Comparison of ENCODE assay signal across 18 cellular contexts in the genomic region with DNA sequence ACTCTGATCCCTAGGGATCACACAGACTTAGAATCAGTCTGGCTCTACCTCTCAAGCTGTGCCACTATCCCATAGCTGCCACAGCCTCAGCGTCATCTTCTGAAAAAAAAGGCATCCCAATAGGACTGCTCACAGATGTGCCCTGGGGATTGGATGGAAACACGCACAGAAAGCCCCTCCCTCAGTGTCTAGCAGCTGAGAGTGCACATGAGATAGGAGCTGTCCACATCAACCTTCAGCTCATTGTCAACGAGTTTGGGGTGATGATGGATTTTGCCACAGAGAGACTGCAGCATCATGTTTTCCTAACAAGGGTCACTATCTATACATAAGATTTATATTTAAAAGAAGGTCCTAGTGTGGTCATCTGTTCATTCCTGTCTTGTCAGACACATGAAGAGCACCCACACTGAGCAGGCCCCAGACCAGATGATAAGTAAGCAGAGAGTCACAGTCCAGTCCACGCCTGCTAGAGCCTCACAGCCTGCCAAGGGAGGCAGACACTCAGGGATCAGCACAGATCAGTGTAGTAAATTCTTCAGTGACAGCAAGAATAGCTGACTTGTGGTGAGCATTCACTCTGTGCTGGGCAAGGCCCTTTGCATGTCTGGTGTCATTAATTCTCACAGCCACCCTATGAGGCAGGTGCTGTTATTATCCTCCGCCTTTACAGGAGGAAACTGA. TPM values are rescaled to one million over a fixed set of nuclear protein-coding genes. Genes with fewer than 3 reads are reported as not detected.
DNase-seq lines count a peak whose midpoint lies in the region; ATAC-seq, FAIRE-seq and TF ChIP-seq lines count a peak whose summit lies in the region.
"Had no signal": no experiment of that assay in that cellular context is flagged by ENCODE, and none has a peak within 500 bp of the region (broad histone marks: within the 10 kb centered on the region; RNA-seq: fewer than 3 reads in every experiment).

No MANE protein-coding gene starts in this region.

- TF ChIP-seq CTCF in left ventricle myocardium inferior (IDR thresholded peaks at IDR 0.05; ENCODE audit: borderline replicate concordance): no peak
- TF ChIP-seq CTCF in PC-9 (conservative IDR thresholded peaks at IDR 0.05): no peak

- no peaks in the 10 kb centered on the region for H3K9me3 Mint-ChIP-seq in T-cell
- no peaks in the 10 kb centered on the region for H3K9me3 Mint-ChIP-seq in naive thymus-derived CD8-positive, alpha-beta T cell
- H3K9me3 Mint-ChIP-seq: activated CD4-positive, alpha-beta memory T cell treated with anti-CD3 and anti-CD28 coated beads for 36 hours; activated naive CD8-positive, alpha-beta T cell treated with anti-CD3 and anti-CD28 coated beads, Interleukin-2, amount 50 U/mL, for 24 hours; brain; H9 had no signal

- H3K27ac ChIP-seq in BLaER1 (peak overlapping the region; percentile 19; the same call in 1 of the 2 replicates), left ventricle myocardium inferior (replicated peaks) (peak overlapping the region; percentile 92), SJCRH30 (no peak overlapping the region), PC-9 (no peak overlapping the region)

- H4K20me1 ChIP-seq in BLaER1: no peaks in the 10 kb centered on the region
- no peaks in the 10 kb centered on the region for H4K20me1 ChIP-seq in PC-9 (ENCODE audit: insufficient read depth)

- no peak overlapping the region for H3K9ac ChIP-seq in BLaER1

- H3K4me3 ChIP-seq in BLaER1 (no peak overlapping the region), left ventricle myocardium inferior (no peak overlapping the region), SJCRH30 (no peak overlapping the region), PC-9 (no peak overlapping the region)

- H3K9me3 ChIP-seq in BLaER1: no peaks in the 10 kb centered on the region
- no peaks in the 10 kb centered on the region for H3K9me3 ChIP-seq in left ventricle myocardium inferior (replicated peaks)
- H3K9me3 ChIP-seq in SJCRH30 (replicated peaks): no peaks in the 10 kb centered on the region
- H3K9me3 ChIP-seq in PC-9 (ENCODE audit: insufficient read depth, low read depth): no peaks in the 10 kb centered on the region

- CTCF ChIA-PET in T-cell (lab: Charles Lee) (no interaction called here), PC-9 (lab: Charles Lee) (no interaction called here)

- ATAC-seq in T-cell (replicated peaks in 1 of 4) (no peak), GM21423 (IDR thresholded peaks at IDR 0.05; ENCODE audit: unreplicated experiment) (no peak)
- no peak for ATAC-seq in naive thymus-derived CD8-positive, alpha-beta T cell
- ATAC-seq: activated naive CD8-positive, alpha-beta T cell treated with anti-CD3 and anti-CD28 coated beads, Interleukin-2, amount 50 U/mL, for 24 hours had no signal

- H3K36me3 ChIP-seq in BLaER1: no peaks in the 10 kb centered on the region
- peaks cover 16% of the 10 kb centered on the region for H3K36me3 ChIP-seq in left ventricle myocardium inferior
- no peaks in the 10 kb centered on the region for H3K36me3 ChIP-seq in SJCRH30
- peaks cover 4% of the 10 kb centered on the region; the same call in 1 of the 2 replicates for H3K36me3 ChIP-seq in PC-9 (ENCODE audit: low read depth)

- H3K36me3 Mint-ChIP-seq in T-cell: no peaks in the 10 kb centered on the region
- H3K36me3 Mint-ChIP-seq in naive thymus-derived CD8-positive, alpha-beta T cell: no peaks in the 10 kb centered on the region
- H3K36me3 Mint-ChIP-seq: activated CD4-positive, alpha-beta memory T cell treated with anti-CD3 and anti-CD28 coated beads for 36 hours; brain had no signal

- peaks cover 99% of the 10 kb centered on the region for H3K4me1 ChIP-seq in BLaER1
- H3K4me1 ChIP-seq in left ventricle myocardium inferior: peaks cover 100% of the 10 kb centered on the region
- H3K4me1 ChIP-seq in SJCRH30: no peaks in the 10 kb centered on the region
- H3K4me1 ChIP-seq in PC-9 (replicated peaks; ENCODE audit: insufficient read depth): no peaks in the 10 kb centered on the region

- peak overlapping the region; percentile 74 for H3K4me2 ChIP-seq in BLaER1
- no peak overlapping the region for H3K4me2 ChIP-seq in PC-9

- peaks cover 49 to 52% (median 49%) of the 10 kb centered on the region in 3 donors for H3K4me1 Mint-ChIP-seq in T-cell
- H3K4me1 Mint-ChIP-seq in naive thymus-derived CD8-positive, alpha-beta T cell: peaks cover 19 to 59% (median 45%) of the 10 kb centered on the region in 4 donors

- FAIRE-seq in RCC 7860 (lab: Jason Lieb, UNC): no peak
- FAIRE-seq: colon had no signal

- POLR2A ChIA-PET in T-cell (lab: Charles Lee) (no interaction called here), PC-9 (lab: Charles Lee; ENCODE audit: unreplicated experiment) (interaction anchor here (0.7 kb wide), 1 partner anchor 383 kb away, joined by 12 read pairs; no protein-coding TSS in a partner anchor)
- POLR2A ChIA-PET in naive thymus-derived CD8-positive, alpha-beta T cell (lab: Charles Lee): interaction anchor here (0.9 to 1.2 kb wide), 3 partner anchors 24 to 57 kb away, joined by 3 read pairs; a partner anchor contains a TSS

- intact Hi-C loops in left ventricle myocardium inferior (cut with micrococcal nuclease): no loop called here
- intact Hi-C loops in PC-9 (cut with micrococcal nuclease; ENCODE audit: unreplicated experiment): no loop called here

- BruUV-seq in PC-9 (replicated peaks; lab: Mats Ljungman, UMichigan): no TSS peak

- H3K27me3 ChIP-seq in BLaER1 (no peaks in the 10 kb centered on the region), left ventricle myocardium inferior (ENCODE audit: low read depth) (no peaks in the 10 kb centered on the region), SJCRH30 (peaks cover 6% of the 10 kb centered on the region; the same call in 1 of the 2 replicates), PC-9 (ENCODE audit: insufficient read depth, low read depth) (no peaks in the 10 kb centered on the region)

- peak overlapping the region in 1 of 3 donors; percentile 58 for H3K4me3 Mint-ChIP-seq in T-cell
- peak overlapping the region in 4 of 10 donors; percentile 42 to 68 (median 61) for H3K4me3 Mint-ChIP-seq in naive thymus-derived CD8-positive, alpha-beta T cell
- H3K4me3 Mint-ChIP-seq: activated CD4-positive, alpha-beta memory T cell treated with anti-CD3 and anti-CD28 coated beads for 36 hours; activated naive CD8-positive, alpha-beta T cell treated with anti-CD3 and anti-CD28 coated beads, Interleukin-2, amount 50 U/mL, for 24 hours; brain; H9 had no signal

- H3K27ac Mint-ChIP-seq in T-cell: peak overlapping the region; percentile 87 to 89
- H3K27ac Mint-ChIP-seq in naive thymus-derived CD8-positive, alpha-beta T cell: peak overlapping the region in 9 of 10 donors; percentile 43 to 89 (median 85)
- H3K27ac Mint-ChIP-seq: activated CD4-positive, alpha-beta memory T cell treated with anti-CD3 and anti-CD28 coated beads for 36 hours; activated naive CD8-positive, alpha-beta T cell treated with anti-CD3 and anti-CD28 coated beads, Interleukin-2, amount 50 U/mL, for 24 hours; brain; H9 had no signal

- H2AFZ ChIP-seq in PC-9: no peak overlapping the region

- H3F3A ChIP-seq in PC-9 (ENCODE audit: insufficient read depth, low read depth): no peaks in the 10 kb centered on the region

- no peaks in the 10 kb centered on the region for H3K9me2 ChIP-seq in PC-9 (ENCODE audit: insufficient read depth)

- DNase-seq in T-cell: no peak
- peak; percentile 43 for DNase-seq in left ventricle myocardium inferior
- DNase-seq in naive thymus-derived CD8-positive, alpha-beta T cell: no peak
- DNase-seq in SJCRH30: no peak
- no peak for DNase-seq in PC-9
- no peak for DNase-seq in RCC 7860 (ENCODE audit: low spot score)
- DNase-seq: activated CD4-positive, alpha-beta memory T cell treated with anti-CD3 and anti-CD28 coated beads for 36 hours; activated CD4-positive, CD25-positive, alpha-beta regulatory T cell; activated effector memory CD4-positive, alpha-beta T cell treated with anti-CD3 and anti-CD28 coated beads, Interleukin-2, amount 50 U/mL, for 16 hours; activated naive CD8-positive, alpha-beta T cell treated with anti-CD3 and anti-CD28 coated beads, Interleukin-2, amount 50 U/mL, for 24 hours; H9; NCI-H1417; NCI-H524; nucleus accumbens had no signal

- no peaks in the 10 kb centered on the region for H3K79me2 ChIP-seq in PC-9 (ENCODE audit: low read depth)

- H3K27me3 Mint-ChIP-seq in T-cell: peaks cover 0 to 3% of the 10 kb centered on the region in 2 donors
- peaks cover 0 to 2% (median 0%) of the 10 kb centered on the region in 5 donors for H3K27me3 Mint-ChIP-seq in naive thymus-derived CD8-positive, alpha-beta T cell

RNA-seq across cellular contexts. Expression of a gene that starts 25.8 kb away (rescaled TPM):
- total RNA-seq in T-cell: under 1 TPM; 0.20 to 0.99 (median 0.50) TPM
- total RNA-seq in left ventricle myocardium inferior: 40.6 TPM
- under 1 TPM; 0.13 to 0.27 TPM for total RNA-seq in naive thymus-derived CD8-positive, alpha-beta T cell
- 1 to 10 TPM in 2 of 3 donors, under 1 TPM in 1; 0.56 to 1.2 (median 1.1) TPM for polyA plus RNA-seq in naive thymus-derived CD8-positive, alpha-beta T cell
- total RNA-seq in SJCRH30 (2014; rRNA removed; shearing (Covaris generic)): 0.45 and 0.56 TPM in 2 replicates
- 9.6 and 13.2 TPM in 2 replicates for total RNA-seq in PC-9 (2021)
- total RNA-seq: activated CD4-positive, alpha-beta memory T cell treated with anti-CD3 and anti-CD28 coated beads for 36 hours had no signal

RNA-seq across cellular contexts. Expression of a gene that starts 47.8 kb away (rescaled TPM):
- total RNA-seq in T-cell (10 to 100 TPM; 14.2 to 38.7 (median 31.5) TPM), left ventricle myocardium inferior (7.6 TPM), PC-9 (2021) (32.4 and 36.9 TPM in 2 replicates)
- 10 to 100 TPM; 47.6 to 48.0 TPM for total RNA-seq in naive thymus-derived CD8-positive, alpha-beta T cell
- 1 to 10 TPM; 4.2 to 6.6 (median 5.8) TPM for polyA plus RNA-seq in naive thymus-derived CD8-positive, alpha-beta T cell
- 28.3 and 35.4 TPM in 2 replicates for total RNA-seq in SJCRH30 (2014; rRNA removed; shearing (Covaris generic))

Comparison
In these comparisons a context has a peak if more than half of its experiments do, and no peak if none do; other contexts are left out.
1. H3K27ac ChIP-seq: peak in BLaER1 (single experiment) and left ventricle myocardium inferior (single experiment); none in SJCRH30 (single experiment) and PC-9 (single experiment).
2. POLR2A ChIA-PET loops: an anchor here in naive thymus-derived CD8-positive, alpha-beta T cell (0.9 to 1.2 kb wide) and PC-9 (0.7 kb wide); none called in T-cell.